ENCODE assay signal across 8 cellular contexts in the genomic region with DNA sequence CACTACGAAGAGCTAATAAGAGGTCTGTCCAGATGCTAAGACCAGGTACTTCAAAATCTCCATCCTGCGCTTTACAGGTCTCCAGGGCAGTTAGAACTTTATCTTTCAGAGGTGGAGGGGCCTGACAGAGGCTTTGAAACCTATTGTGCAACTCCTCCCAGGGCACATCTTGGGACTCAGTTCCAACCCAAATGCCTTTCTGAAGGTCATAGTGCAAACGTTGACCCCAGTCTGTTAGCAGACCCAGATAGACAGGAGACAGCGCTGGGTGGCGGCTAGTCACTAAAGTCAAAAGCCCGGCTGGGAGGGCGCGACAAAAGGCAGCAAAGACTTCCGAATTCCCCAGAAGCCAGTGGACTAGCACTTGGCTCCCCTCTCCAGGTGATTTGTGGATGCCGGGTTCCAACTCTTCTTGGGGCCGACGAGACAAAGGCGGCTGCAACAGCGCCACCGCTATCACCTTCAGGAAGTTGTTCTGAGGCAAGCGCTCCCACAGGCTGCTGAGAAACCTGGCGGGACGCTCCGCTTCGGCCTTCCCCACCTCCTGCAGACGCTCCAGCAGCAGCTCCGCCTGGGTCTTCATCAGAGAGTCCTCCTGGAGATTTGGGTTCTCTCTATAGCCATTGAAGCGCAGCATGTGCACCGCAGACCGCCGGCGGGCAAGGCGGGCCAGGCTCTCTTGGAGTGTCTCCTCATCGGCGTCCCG. TPM values are rescaled to one million over a fixed set of nuclear protein-coding genes. Genes with fewer than 3 reads are reported as not detected.
DNase-seq lines count a peak whose midpoint lies in the region; ATAC-seq and TF ChIP-seq lines count a peak whose summit lies in the region.

No MANE protein-coding gene starts in this region.

- WGBS in transverse colon (ENCODE audit: low coverage in 1 of 2), 2 donors: 6% methylated on average over 14 of the region's 31 CpGs; no CpG with 5 or more reads in 1 of the 2 donors

- no peaks in the 10 kb centered on the region for H3K79me2 ChIP-seq in OCI-LY1 (ENCODE audit: insufficient read depth, low read length)

- no peaks in the 10 kb centered on the region; the same call in 1 of the 2 replicates for H3K9me2 ChIP-seq in OCI-LY1 (ENCODE audit: low read depth, low read length)

- H3K4me2 ChIP-seq in OCI-LY1 (ENCODE audit: low read length): peak overlapping the region; percentile 79

- no peaks in the 10 kb centered on the region for H3F3A ChIP-seq in OCI-LY1 (ENCODE audit: insufficient read depth, low read length)

- TF ChIP-seq EP300 in transverse colon (IDR thresholded peaks at IDR 0.05; ENCODE audit: low read depth): no peak

- DNase-seq in DMS79 (lab: John Stamatoyannopoulos, UW) (peak; percentile 94), HuH-7 (ENCODE audit: low spot score) (peak; percentile 19), germinal center (ENCODE audit: low spot score) (peak; percentile 39), nucleus accumbens (lab: John Stamatoyannopoulos, UW) (peak in 46 of 56 donors; percentile 15 to 87 (median 68)), transverse colon (peak; percentile 76)
- DNase-seq in activated naive CD4-positive, alpha-beta T cell (lab: John Stamatoyannopoulos, UW): peak; percentile 37 to 55 (median 54)

- peak overlapping the region; percentile 40 for H3K27ac ChIP-seq in OCI-LY1 (ENCODE audit: low read depth, low read length, poor library complexity, severe bottlenecking)
- H3K27ac ChIP-seq in transverse colon: peak overlapping the region; percentile 92 to 98 (median 96)

- peak; percentile 59 for ATAC-seq in GM21526 (IDR thresholded peaks at IDR 0.05; ENCODE audit: low FRiP score, unreplicated experiment)

- H3K27me3 ChIP-seq in OCI-LY1 (ENCODE audit: insufficient read depth, low read length): no peaks in the 10 kb centered on the region
- no peaks in the 10 kb centered on the region for H3K27me3 ChIP-seq in transverse colon

- TF ChIP-seq CTCF in OCI-LY1 (IDR thresholded peaks at IDR 0.05; ENCODE audit: low read length) (peak; percentile 70), transverse colon (IDR thresholded peaks at IDR 0.05) (peak; percentile 19 to 47 (median 41))

- no peaks in the 10 kb centered on the region for H4K20me1 ChIP-seq in OCI-LY1 (ENCODE audit: insufficient read depth, low read length)

- H3K36me3 ChIP-seq in OCI-LY1 (ENCODE audit: insufficient read depth, low read length) (peaks cover 4% of the 10 kb centered on the region; the same call in 1 of the 2 replicates), transverse colon (no peaks in the 10 kb centered on the region)

- in situ Hi-C loops in transverse colon (cut with MboI; ENCODE audit: low pct_ligation_motif_present in 1 of 4, low pct_unique_long_range_greater_than_20kb in 1 of 4, low sequenced_read_pairs in 3 of 4): no loop called here

- peak; percentile 54 for TF ChIP-seq POLR2A in transverse colon (IDR thresholded peaks at IDR 0.05)

- peaks cover 19% of the 10 kb centered on the region for H3K4me1 ChIP-seq in OCI-LY1 (ENCODE audit: insufficient read depth, low read length, severe bottlenecking)
- H3K4me1 ChIP-seq in transverse colon: peaks cover 10 to 29% (median 21%) of the 10 kb centered on the region in 4 donors

- intact Hi-C loops in transverse colon (cut with DNase I; ENCODE audit: low total_unique reads): no loop called here

- H3K9me3 ChIP-seq in OCI-LY1 (ENCODE audit: low read length) (no peaks in the 10 kb centered on the region), transverse colon (no peaks in the 10 kb centered on the region)

- H2AFZ ChIP-seq in OCI-LY1 (ENCODE audit: low read length): peak overlapping the region; percentile 65; the same call in 1 of the 2 replicates

- peak overlapping the region; percentile 89 for H3K9ac ChIP-seq in OCI-LY1 (ENCODE audit: low read length)

- peak overlapping the region; percentile 92 for H3K4me3 ChIP-seq in OCI-LY1 (ENCODE audit: low read depth, low read length, poor library complexity, severe bottlenecking)
- peak overlapping the region; percentile 73 to 93 (median 88) for H3K4me3 ChIP-seq in transverse colon

RNA-seq across cellular contexts. Expression of a gene that starts 0.7 kb away (rescaled TPM):
- 10 to 100 TPM in 1 of 4 donors, 1 to 10 TPM in 3; 2.2 to 10.9 (median 7.0) TPM for total RNA-seq in transverse colon

RNA-seq across cellular contexts. Expression of a gene that starts 41.5 kb away (rescaled TPM):
- total RNA-seq in transverse colon: 1 to 10 TPM in 3 of 4 donors, not detected in 1; 2.2 to 8.3 (median 4.2) TPM

Comparison
In these comparisons a context has a peak if more than half of its experiments do, and no peak if none do; other contexts are left out.
1. Peak in every context shown above with its lines: DNase-seq, ATAC-seq, H3K4me3 ChIP-seq and H3K27ac ChIP-seq.
2. DNase-seq: peak in every context shown above with its lines; median percentile 94 in DMS79; 76 in transverse colon; 68 in nucleus accumbens; 54 in activated naive CD4-positive, alpha-beta T cell; 39 in germinal center; 19 in HuH-7.